10 cellular contexts compared by ENCODE assay signal in genomic region chr1:209368864-209369598, GRCh38.
DNase-seq lines count a peak whose midpoint lies in the region; ATAC-seq, FAIRE-seq and TF ChIP-seq lines count a peak whose summit lies in the region.
"Had no signal": no experiment of that assay in that cellular context is flagged by ENCODE, and none has a peak within 500 bp of the region (broad histone marks: within the 10 kb centered on the region; RNA-seq: fewer than 3 reads in every experiment).

No MANE protein-coding gene starts in this region.

- H3K9me3 ChIP-seq in vagina = no peaks in the 10 kb centered on the region

- H3K27me3 ChIP-seq in bronchial epithelial cell (ENCODE audit: control insufficient read depth, insufficient read depth, low read length) (no peaks in the 10 kb centered on the region), kidney epithelial cell (ENCODE audit: control insufficient read depth, insufficient read depth, low read length) (no peaks in the 10 kb centered on the region), vagina (no peaks in the 10 kb centered on the region)

- peak overlapping the region; percentile 63 for H3K27ac ChIP-seq in vagina

- ATAC-seq in Right ventricle myocardium inferior (peak; percentile 92), GM21619 (IDR thresholded peaks at IDR 0.05; ENCODE audit: unreplicated experiment) (no peak)

- TF ChIP-seq CTCF in bronchial epithelial cell (IDR thresholded peaks at IDR 0.05; ENCODE audit: insufficient read depth, low read length, severe bottlenecking) (no peak), kidney epithelial cell (IDR thresholded peaks at IDR 0.05; ENCODE audit: insufficient read depth, low read length, poor library complexity, severe bottlenecking) (no peak), vagina (IDR thresholded peaks at IDR 0.05) (no peak)

- H3K36me3 ChIP-seq in bronchial epithelial cell (ENCODE audit: control insufficient read depth, insufficient read depth, low read length) (no peaks in the 10 kb centered on the region), kidney epithelial cell (ENCODE audit: control insufficient read depth, insufficient read depth, low read length) (no peaks in the 10 kb centered on the region), vagina (no peaks in the 10 kb centered on the region)

- intact Hi-C loops in Right ventricle myocardium inferior (cut with DNase I) = no loop called here
- intact Hi-C loops in cardiac septum (cut with DNase I) = no loop called here
- intact Hi-C loops in vagina (cut with DNase I) = no loop called here

- DNase-seq in Right ventricle myocardium inferior (ENCODE audit: missing footprints) = no peak
- no peak for DNase-seq in cardiac septum (ENCODE audit: low spot score)
- peak; percentile 96 for DNase-seq in bronchial epithelial cell (ENCODE audit: low read depth)
- peak; percentile 45 for DNase-seq in kidney epithelial cell (ENCODE audit: low read depth)
- DNase-seq in vagina (ENCODE audit: extremely low spot score in 2 of 2) = peak in 1 of 2 donors; percentile 90
- no peak for DNase-seq in COLO668 (lab: John Stamatoyannopoulos, UW; ENCODE audit: unreplicated experiment)
- DNase-seq in T-helper 1 cell = no peak
- DNase-seq: NCI-H1930 had no signal

- no peak overlapping the region for H3K4me3 ChIP-seq in bronchial epithelial cell (ENCODE audit: low read depth, low read length)
- no peak overlapping the region for H3K4me3 ChIP-seq in kidney epithelial cell (ENCODE audit: low read depth, low read length)
- no peak overlapping the region for H3K4me3 ChIP-seq in vagina

- FAIRE-seq in bronchial epithelial cell (lab: Jason Lieb, UNC) = peak; percentile 47
- FAIRE-seq: A204.1 had no signal

- TF ChIP-seq POLR2A in vagina (IDR thresholded peaks at IDR 0.05) = no peak

- peaks cover 30% of the 10 kb centered on the region for H3K4me1 ChIP-seq in vagina

Comparison
In these comparisons a context has a peak if more than half of its experiments do, and no peak if none do; other contexts are left out.
1. DNase-seq: peak in bronchial epithelial cell (single experiment) and kidney epithelial cell (single experiment); none in Right ventricle myocardium inferior (single experiment), cardiac septum (single experiment), COLO668 (single experiment) and T-helper 1 cell (0 of 5).